In the genomic region with DNA sequence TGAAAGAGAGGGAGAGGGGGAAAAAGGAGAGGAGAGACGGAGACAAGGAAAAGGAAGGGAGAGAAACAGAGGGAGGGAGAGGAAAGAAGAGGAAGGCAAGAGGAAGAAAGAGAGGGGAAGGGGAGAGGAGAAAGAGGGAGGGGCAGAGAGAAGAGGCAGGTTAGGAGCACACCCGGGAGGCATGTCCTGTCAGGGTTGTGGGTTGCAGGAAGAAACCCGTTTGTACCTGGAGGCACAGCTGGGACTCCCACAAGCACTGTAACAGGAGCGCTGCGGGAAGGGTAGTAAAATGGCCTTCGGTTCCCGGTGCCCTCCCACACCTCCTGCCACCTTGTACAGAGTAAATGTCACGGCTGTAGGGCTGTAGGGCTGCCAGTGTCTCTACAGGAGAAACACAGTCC, we compare ENCODE assay signal across 30 cellular contexts. TPM values are rescaled to one million over a fixed set of nuclear protein-coding genes. Genes with fewer than 3 reads are reported as not detected.
DNase-seq lines count a peak whose midpoint lies in the region; ATAC-seq and TF ChIP-seq lines count a peak whose summit lies in the region.
"Had no signal": no experiment of that assay in that cellular context is flagged by ENCODE, and none has a peak within 500 bp of the region (broad histone marks: within the 10 kb centered on the region; RNA-seq: fewer than 3 reads in every experiment).

No MANE protein-coding gene starts in this region.

- no peak overlapping the region for H4K91ac ChIP-seq in trophoblast cell (ENCODE audit: low read depth, low read length)

- ATAC-seq in HG03175 (IDR thresholded peaks at IDR 0.05; ENCODE audit: unreplicated experiment) = no peak
- no peak for ATAC-seq in HG02938 (IDR thresholded peaks at IDR 0.05; ENCODE audit: unreplicated experiment)
- ATAC-seq: activated T-cell treated with anti-CD3 and anti-CD28 coated beads, Interleukin-2, amount 50 U/mL, for 4 hours; body of pancreas; naive thymus-derived CD4-positive, alpha-beta T cell; stimulated activated naive CD8-positive, alpha-beta T cell treated with anti-CD3 and anti-CD28 coated beads, Interleukin-15, amount 100 ng/mL, for 72 hours had no signal

- no peak overlapping the region for H3K4me3 ChIP-seq in hepatocyte
- no peak overlapping the region for H3K4me3 ChIP-seq in trophoblast cell (ENCODE audit: low read depth, low read length)
- H3K4me3 ChIP-seq in uterus = no peak overlapping the region
- H3K4me3 ChIP-seq: adrenal gland, body of pancreas, smooth muscle cell, upper lobe of right lung had no signal

- H2BK12ac ChIP-seq in trophoblast cell (ENCODE audit: low read length) = peak overlapping the region; percentile 26

- H3K36me3 ChIP-seq in hepatocyte (replicated peaks; ENCODE audit: insufficient read depth, low read depth) = no peaks in the 10 kb centered on the region
- peaks cover 0 to 3% of the 10 kb centered on the region in 2 experiments for H3K36me3 ChIP-seq in trophoblast cell (ENCODE audit: control insufficient read depth in 1 of 2, insufficient read depth in 2 of 2, low read length in 2 of 2)
- H3K36me3 ChIP-seq in uterus = no peaks in the 10 kb centered on the region
- H3K36me3 ChIP-seq: adrenal gland, upper lobe of right lung, WERI-Rb-1 had no signal

- intact Hi-C loops in uterus (cut with DNase I; ENCODE audit: low total_unique reads) = no loop called here

- H3K4me2 ChIP-seq in hepatocyte (peak overlapping the region; percentile 28), trophoblast cell (ENCODE audit: low read length) (no peak overlapping the region)
- H3K4me2 ChIP-seq: smooth muscle cell had no signal

- H3K27ac ChIP-seq in hepatocyte (peak overlapping the region; percentile 19), trophoblast cell (ENCODE audit: low read depth, low read length) (no peak overlapping the region), uterus (peak overlapping the region; percentile 62 to 77), caudate nucleus (ENCODE audit: low read depth, low read length) (no peak overlapping the region)
- H3K27ac ChIP-seq: 22Rv1, body of pancreas, upper lobe of right lung, WERI-Rb-1 had no signal

- H2AFZ ChIP-seq in hepatocyte (no peak overlapping the region), trophoblast cell (ENCODE audit: insufficient read depth, low read length, poor library complexity) (no peak overlapping the region)

- WGBS in hepatocyte (ENCODE audit: low lambda C conversion rate, missing lambda C conversion rate) = 62% methylated on average over 8 of the region's 8 CpGs
- no CpG with 5 or more reads among the region's 8 CpGs for WGBS in trophoblast cell (ENCODE audit: extremely low coverage, insufficient coverage, insufficient read length)

- TF ChIP-seq CTCF in hepatocyte (IDR thresholded peaks at IDR 0.05; ENCODE audit: poor library complexity) = no peak
- no peak for TF ChIP-seq CTCF in uterus (IDR thresholded peaks at IDR 0.05)

- peaks cover 84% of the 10 kb centered on the region for H4K20me1 ChIP-seq in hepatocyte (ENCODE audit: insufficient read depth, poor library complexity, severe bottlenecking)

- H3K27me3 ChIP-seq in hepatocyte (no peaks in the 10 kb centered on the region), trophoblast cell (ENCODE audit: insufficient read depth, low read length) (no peaks in the 10 kb centered on the region), uterus (no peaks in the 10 kb centered on the region)
- H3K27me3 ChIP-seq: adrenal gland, body of pancreas, upper lobe of right lung had no signal

- peak overlapping the region; percentile 6 for H3K14ac ChIP-seq in trophoblast cell (ENCODE audit: low read length)

- H2BK120ac ChIP-seq in trophoblast cell (ENCODE audit: insufficient read depth, low read length, poor library complexity) = no peak overlapping the region

- no peak overlapping the region for H2AK5ac ChIP-seq in trophoblast cell (ENCODE audit: low read length)

- no peaks in the 10 kb centered on the region for H3K9me2 ChIP-seq in hepatocyte (replicated peaks; ENCODE audit: insufficient read depth)

- H3K4ac ChIP-seq in trophoblast cell (ENCODE audit: low read depth, low read length) = peak overlapping the region; percentile 22

- no peak for TF ChIP-seq POLR2A in uterus (IDR thresholded peaks at IDR 0.05)

- H3K9me3 ChIP-seq in hepatocyte (ENCODE audit: low read depth) (no peaks in the 10 kb centered on the region), trophoblast cell (ENCODE audit: insufficient read depth, low read depth, low read length) (no peaks in the 10 kb centered on the region), uterus (no peaks in the 10 kb centered on the region)
- H3K9me3 ChIP-seq: adrenal gland, body of pancreas, upper lobe of right lung had no signal

- peaks cover 8% of the 10 kb centered on the region for H3K79me1 ChIP-seq in trophoblast cell (ENCODE audit: low read length)

- H3K79me2 ChIP-seq in hepatocyte (peaks cover 98% of the 10 kb centered on the region), trophoblast cell (ENCODE audit: control insufficient read depth, insufficient read depth, low read length, poor library complexity) (peaks cover 3% of the 10 kb centered on the region)

- peak overlapping the region; percentile 7 for H3K18ac ChIP-seq in trophoblast cell (ENCODE audit: low read length)

- H3K4me1 ChIP-seq in hepatocyte (ENCODE audit: insufficient read depth) (peaks cover 42% of the 10 kb centered on the region), trophoblast cell (ENCODE audit: control insufficient read depth in 1 of 2, insufficient read depth in 2 of 2, low read length in 2 of 2) (peaks cover 27 to 36% of the 10 kb centered on the region in 2 experiments), uterus (no peaks in the 10 kb centered on the region)

- no peak overlapping the region for H2BK5ac ChIP-seq in trophoblast cell (ENCODE audit: low read depth, low read length, poor library complexity)

- no peak overlapping the region for H3K9ac ChIP-seq in trophoblast cell (ENCODE audit: low read length)

- DNase-seq in DMS 273 (lab: John Stamatoyannopoulos, UW; ENCODE audit: unreplicated experiment) (peak; percentile 24), DMS 273 treated with DMSO at 0.1 percent for 48 hours (lab: John Stamatoyannopoulos, UW) (no peak), hepatocyte (ENCODE audit: low spot score) (no peak), trophoblast cell (no peak), uterus (no peak), caudate nucleus (lab: John Stamatoyannopoulos, UW) (no peak)
- DNase-seq: activated CD4-positive, alpha-beta T cell treated with anti-CD3 and anti-CD28 coated beads, Interleukin-2, amount 10 ng/mL, durations not matched to agents 7 days and 5 days; activated T-cell treated with anti-CD3 and anti-CD28 coated beads, Interleukin-2, amount 50 U/mL, for 4 hours; body of pancreas; effector CD4-positive, alpha-beta T cell; GOT3; IMR-90; kidney glomerular epithelial cell; naive thymus-derived CD4-positive, alpha-beta T cell; NCI-H1092; NCI-H1930; NCI-H526; retina; SHP77 treated with DMSO at 0.1 percent for 48 hours; stimulated activated CD4-positive, alpha-beta T cell treated with anti-CD3 and anti-CD28 coated beads, Interleukin-1b, Interleukin-23, amount 100 ng/mL, for 48 hours; stimulated activated CD8-positive, alpha-beta memory T cell treated with anti-CD3 and anti-CD28 coated beads, Interleukin-4, amount 100 ng/mL, for 48 hours; stimulated activated naive CD8-positive, alpha-beta T cell treated with anti-CD3 and anti-CD28 coated beads, Interleukin-15, amount 100 ng/mL, for 72 hours; T-helper 9 cell; upper lobe of right lung; WERI-Rb-1 had no signal

- no peak overlapping the region for H3K23ac ChIP-seq in trophoblast cell (ENCODE audit: low read length)

- no peak overlapping the region for H4K12ac ChIP-seq in trophoblast cell (ENCODE audit: low read depth, low read length)

- H4K8ac ChIP-seq in trophoblast cell (ENCODE audit: low read depth, low read length) = no peak overlapping the region

RNA-seq across cellular contexts. Expression of gene FGFR2, which starts 24.7 kb away (rescaled TPM):
- total RNA-seq in hepatocyte (72.6 and 90.4 TPM in 2 replicates), uterus (100 to 1,000 TPM in 2 of 4 donors, 10 to 100 TPM in 2; 27.4 to 159 (median 111) TPM)
- polyA plus RNA-seq in hepatocyte = 41.3 and 50.8 TPM in 2 replicates
- 21.4 and 23.8 TPM in 2 replicates for polyA plus RNA-seq in trophoblast cell (2013)
- total RNA-seq: activated CD4-positive, alpha-beta T cell treated with anti-CD3 and anti-CD28 coated beads, Interleukin-2, amount 10 ng/mL, durations not matched to agents 7 days and 5 days; IMR-90 had no signal
- polyA plus RNA-seq: IMR-90; naive thymus-derived CD4-positive, alpha-beta T cell had no signal

Comparison
In these comparisons a context has a peak if more than half of its experiments do, and no peak if none do; other contexts are left out.
1. H3K27ac ChIP-seq: peak in hepatocyte (single experiment) and uterus (2 of 2); none in trophoblast cell (single experiment) and caudate nucleus (single experiment).